In the genomic region with DNA sequence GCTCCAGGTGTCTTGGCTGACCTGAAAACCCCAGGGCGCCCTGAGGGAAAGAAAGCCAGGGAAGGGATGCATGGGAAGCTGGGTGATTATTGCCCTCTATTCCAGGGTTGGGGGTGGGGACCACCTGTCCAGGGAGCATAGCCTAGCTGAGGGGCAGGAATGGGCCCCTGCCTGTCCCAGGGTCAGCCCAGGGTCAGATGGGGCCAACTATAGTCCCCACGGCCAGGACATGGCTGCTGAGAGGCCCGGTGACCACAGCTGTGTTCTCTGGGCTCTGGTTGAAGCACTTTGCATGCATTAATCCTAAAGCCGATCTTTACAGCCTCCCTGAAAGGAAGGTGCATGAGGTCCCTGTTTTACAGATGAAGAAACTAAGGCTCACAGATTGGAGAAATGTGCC, we compare ENCODE assay signal across 12 cellular contexts. TPM values are rescaled to one million over a fixed set of nuclear protein-coding genes. Genes with fewer than 3 reads are reported as not detected.
DNase-seq lines count a peak whose midpoint lies in the region; FAIRE-seq and TF ChIP-seq lines count a peak whose summit lies in the region.
"Had no signal": no experiment of that assay in that cellular context is flagged by ENCODE, and none has a peak within 500 bp of the region (broad histone marks: within the 10 kb centered on the region; RNA-seq: fewer than 3 reads in every experiment).

No MANE protein-coding gene starts in this region.

- TF ChIP-seq CTCF in OCI-LY7 (conservative IDR thresholded peaks at IDR 0.05; ENCODE audit: low read length), result no peak
- TF ChIP-seq CTCF in keratinocyte (optimal IDR thresholded peaks at IDR 0.05 in 1 of 3, IDR thresholded peaks at IDR 0.05 in 1 of 3, conservative IDR thresholded peaks at IDR 0.05 in 1 of 3; ENCODE audit: extremely low read depth in 1 of 3, insufficient read depth in 2 of 3, low read length in 3 of 3), result no peak

- H3K9me3 ChIP-seq in OCI-LY7 (ENCODE audit: low read length), result no peaks in the 10 kb centered on the region
- H3K9me3 ChIP-seq in keratinocyte (ENCODE audit: control insufficient read depth, low read depth, low read length), result no peaks in the 10 kb centered on the region

- peaks cover 43% of the 10 kb centered on the region for H3K4me1 Mint-ChIP-seq in activated naive CD4-positive, alpha-beta T cell treated with anti-CD3 and anti-CD28 coated beads for 36 hours (ENCODE audit: low read depth)

- H3K4me3 Mint-ChIP-seq in activated naive CD4-positive, alpha-beta T cell treated with anti-CD3 and anti-CD28 coated beads for 36 hours, result no peak overlapping the region

- CTCF ChIA-PET in OCI-LY7 (lab: Charles Lee; ENCODE audit: unreplicated experiment), result interaction anchor here (0.6 kb wide), 1 partner anchor 95 kb away, joined by 4 read pairs; no protein-coding TSS in a partner anchor
- CTCF ChIA-PET in activated naive CD4-positive, alpha-beta T cell treated with anti-CD3 and anti-CD28 coated beads for 36 hours (lab: Charles Lee), result interaction anchor here (0.8 to 5.8 kb wide), 3 partner anchors 12 to 43 kb away, joined by 3 to 47 read pairs (median 4); no protein-coding TSS in a partner anchor

- H3K4me3 ChIP-seq in OCI-LY7 (ENCODE audit: low read depth, low read length, poor library complexity, severe bottlenecking) (no peak overlapping the region), keratinocyte (ENCODE audit: control insufficient read depth in 2 of 3, extremely low read depth in 1 of 3, insufficient read depth in 2 of 3, low read depth in 1 of 3, low read length in 3 of 3) (no peak overlapping the region)

- H2AFZ ChIP-seq in OCI-LY7 (ENCODE audit: low read length) (peak overlapping the region; percentile 82; the same call in 1 of the 2 replicates), keratinocyte (ENCODE audit: control insufficient read depth, low read length) (no peak overlapping the region)

- no peaks in the 10 kb centered on the region for H3K79me2 ChIP-seq in OCI-LY7 (ENCODE audit: insufficient read depth, low read depth, low read length)
- H3K79me2 ChIP-seq in keratinocyte (ENCODE audit: control insufficient read depth, insufficient read depth, low read length), result no peaks in the 10 kb centered on the region

- DNase-seq in ELF-1 (ENCODE audit: low read depth, low spot score), result peak; percentile 26
- no peak for DNase-seq in OCI-LY7 (ENCODE audit: low spot score)
- DNase-seq in keratinocyte (ENCODE audit: low read depth, low spot score), result no peak
- DNase-seq in dedifferentiated amniotic fluid mesenchymal stem cell (ENCODE audit: extremely low spot score), result no peak
- no peak for DNase-seq in activated T-cell treated with anti-CD3 and anti-CD28 coated beads, Interleukin-2, amount 50 U/mL, for 48 hours
- no peak for DNase-seq in NOMO-1 treated with DMSO at 0.1 percent for 48 hours (lab: John Stamatoyannopoulos, UW; ENCODE audit: unreplicated experiment)
- no peak for DNase-seq in activated naive CD4-positive, alpha-beta T cell treated with anti-CD3 and anti-CD28 coated beads for 36 hours
- DNase-seq: NCI-H1105 treated with DMSO at 0.1 percent for 48 hours, NCI-H187 treated with DMSO at 0.1 percent for 48 hours, NCI-H2171, NCI-H446 treated with DMSO at 0.1 percent for 48 hours, NCI-H774 had no signal

- no peak for FAIRE-seq in keratinocyte (lab: Jason Lieb, UNC)

- dilution Hi-C loops in keratinocyte (cut with MboI; ENCODE audit: extremely low pct_ligation_motif_present, low sequenced_read_pairs), result no loop called here

- peaks cover 53% of the 10 kb centered on the region for H3K4me1 ChIP-seq in OCI-LY7 (ENCODE audit: insufficient read depth, low read length, poor library complexity, severe bottlenecking)
- H3K4me1 ChIP-seq in keratinocyte (ENCODE audit: control insufficient read depth, extremely low read depth, insufficient read depth, low read length), result peaks cover 23% of the 10 kb centered on the region

- no peaks in the 10 kb centered on the region for H3K9me2 ChIP-seq in OCI-LY7 (ENCODE audit: insufficient read depth, low read length)

- no peaks in the 10 kb centered on the region for H3K27me3 Mint-ChIP-seq in activated naive CD4-positive, alpha-beta T cell treated with anti-CD3 and anti-CD28 coated beads for 36 hours (ENCODE audit: low read depth)

- H3K9ac ChIP-seq in keratinocyte (ENCODE audit: control insufficient read depth, extremely low read depth, insufficient read depth, low read length), result no peak overlapping the region

- no peaks in the 10 kb centered on the region for H3K36me3 ChIP-seq in OCI-LY7 (ENCODE audit: insufficient read depth, low read length)
- peaks cover 0 to 2% of the 10 kb centered on the region in 2 experiments for H3K36me3 ChIP-seq in keratinocyte (ENCODE audit: control insufficient read depth in 2 of 2, extremely low read depth in 1 of 2, insufficient read depth in 2 of 2, low read length in 2 of 2)

- H4K20me1 ChIP-seq in OCI-LY7 (ENCODE audit: insufficient read depth, low read length) (no peaks in the 10 kb centered on the region), keratinocyte (ENCODE audit: control insufficient read depth, extremely low read depth, insufficient read depth, low read length) (no peaks in the 10 kb centered on the region)

- H3K9me3 Mint-ChIP-seq in activated naive CD4-positive, alpha-beta T cell treated with anti-CD3 and anti-CD28 coated beads for 36 hours, result no peaks in the 10 kb centered on the region

- intact Hi-C loops in OCI-LY7 (cut with micrococcal nuclease; ENCODE audit: unreplicated experiment), result loop anchor here (10.0 kb wide), 1 partner anchor 988 kb away; no protein-coding TSS in a partner anchor
- intact Hi-C loops in activated naive CD4-positive, alpha-beta T cell treated with anti-CD3 and anti-CD28 coated beads for 36 hours (cut with micrococcal nuclease), result no loop called here

- no peaks in the 10 kb centered on the region for H3K36me3 Mint-ChIP-seq in activated naive CD4-positive, alpha-beta T cell treated with anti-CD3 and anti-CD28 coated beads for 36 hours (ENCODE audit: low read depth)

- H3K27me3 ChIP-seq in keratinocyte (ENCODE audit: control insufficient read depth, extremely low read depth, insufficient read depth, low read length), result no peaks in the 10 kb centered on the region

- POLR2A ChIA-PET in OCI-LY7 (lab: Charles Lee), result interaction anchor here (1.0 kb wide), 1 partner anchor 448 kb away, joined by 3 read pairs; no protein-coding TSS in a partner anchor

- no peak overlapping the region for H3K27ac Mint-ChIP-seq in activated naive CD4-positive, alpha-beta T cell treated with anti-CD3 and anti-CD28 coated beads for 36 hours

- H3K9me1 ChIP-seq in keratinocyte (ENCODE audit: control insufficient read depth, extremely low read depth, insufficient read depth, low read length), result no peaks in the 10 kb centered on the region

- BruUV-seq in OCI-LY7 (replicated peaks; lab: Mats Ljungman, UMichigan), result no TSS peak

- H3K27ac ChIP-seq in OCI-LY7 (ENCODE audit: low read depth, low read length, poor library complexity, severe bottlenecking), result peak overlapping the region; percentile 32
- no peak overlapping the region for H3K27ac ChIP-seq in keratinocyte (ENCODE audit: control insufficient read depth, insufficient read depth, low read length)

- 0 out of 2 replicates have a peak overlapping the region, but pooled peaks have one; percentile 64 for H3K4me2 ChIP-seq in OCI-LY7 (ENCODE audit: low read length)
- peak overlapping the region; percentile 8 for H3K4me2 ChIP-seq in keratinocyte (ENCODE audit: control insufficient read depth, extremely low read depth, insufficient read depth, low read depth, low read length)

RNA-seq across cellular contexts. Expression of gene ZFP36L1, which starts 30.1 kb away (rescaled TPM):
- total RNA-seq in OCI-LY7 (2014; rRNA removed; shearing (Covaris generic)), result 24.2 and 25.6 TPM in 2 replicates
- 51.4 and 57.0 TPM in 2 replicates for total RNA-seq in OCI-LY7 (2022)
- 66.9 to 142 TPM (median 85.2 TPM) in 3 replicates for polyA plus RNA-seq in keratinocyte
- 58.4 TPM for polyA plus RNA-seq in keratinocyte (2011; ENCODE audit: low read depth)
- polyA plus RNA-seq in keratinocyte (2011; cell fraction: cytosol; rRNA removed), result 118 and 212 TPM in 2 replicates
- 311 and 342 TPM in 2 replicates for polyA plus RNA-seq in keratinocyte (2011; cell fraction: nucleus; rRNA removed)
- polyA plus RNA-seq in keratinocyte (2012; ENCODE audit: low replicate concordance), result 176 and 280 TPM in 2 replicates
- polyA minus RNA-seq in keratinocyte, result 45.4 to 273 TPM (median 50.6 TPM) in 3 replicates
- polyA minus RNA-seq in keratinocyte (2011; cell fraction: cytosol; rRNA and poly(A)+ RNA removed), result 802 TPM
- 213 and 226 TPM in 2 replicates for polyA minus RNA-seq in keratinocyte (2011; cell fraction: nucleus; rRNA and poly(A)+ RNA removed)
- total RNA-seq in activated naive CD4-positive, alpha-beta T cell treated with anti-CD3 and anti-CD28 coated beads for 36 hours, result 10 to 100 TPM; 76.8 to 85.1 TPM
